Comparison of ENCODE assay signal across 27 cellular contexts in genomic region chr7:86837235-86837634, GRCh38.
DNase-seq lines count a peak whose midpoint lies in the region; ATAC-seq, FAIRE-seq and TF ChIP-seq lines count a peak whose summit lies in the region.
"Had no signal": no experiment of that assay in that cellular context is flagged by ENCODE, and none has a peak within 500 bp of the region (broad histone marks: within the 10 kb centered on the region; RNA-seq: fewer than 3 reads in every experiment).

No MANE protein-coding gene starts in this region.

- H4K20me1 ChIP-seq in SK-N-SH (ENCODE audit: insufficient read depth) (no peaks in the 10 kb centered on the region), K562 (replicated peaks; ENCODE audit: control insufficient read depth, insufficient read depth, low read length) (no peaks in the 10 kb centered on the region)
- H4K20me1 ChIP-seq: BLaER1 treated with 17β-estradiol and CSF1 and Interleukin-3, amounts not matched to agents 10 nM and 100 nM had no signal

- H3K79me2 ChIP-seq in SK-N-SH (ENCODE audit: insufficient read depth) = no peaks in the 10 kb centered on the region
- H3K79me2 ChIP-seq in K562 (ENCODE audit: control insufficient read depth, insufficient read depth, low read length) = no peaks in the 10 kb centered on the region

- no peak overlapping the region for H3K27ac ChIP-seq in SK-N-SH (ENCODE audit: low read depth in 2 of 2, low read length in 1 of 2)
- H3K27ac ChIP-seq in K562 (ENCODE audit: extremely low read depth, low read depth, low read length) = no peak overlapping the region
- no peak overlapping the region for H3K27ac ChIP-seq in aorta (ENCODE audit: low read depth in 1 of 2, low read length in 2 of 2)
- H3K27ac ChIP-seq: 22Rv1; A549; BLaER1 treated with 17β-estradiol and CSF1 and Interleukin-3, amounts not matched to agents 10 nM and 100 nM had no signal

- no peak overlapping the region for H2AFZ ChIP-seq in SK-N-SH (ENCODE audit: low read depth)
- no peak overlapping the region for H2AFZ ChIP-seq in K562 (ENCODE audit: low read depth, low read length)

- H3K27ac Mint-ChIP-seq in stimulated activated memory B cell treated with anti-CD40 and anti-IgM and Interleukin-4, amounts not matched to agents 10 μg/mL and 1 μg/mL and 100 μg/mL, for 72 hours = no peak overlapping the region
- H3K27ac Mint-ChIP-seq: B cell; CD14-positive monocyte; CD4-positive, alpha-beta memory T cell; CD4-positive, CD25-positive, alpha-beta regulatory T cell; CD8-positive, alpha-beta memory T cell had no signal

- CTCF ChIA-PET in SK-N-SH (lab: Yijun Ruan, JAX) = no interaction called here
- CTCF ChIA-PET in K562 (lab: Yijun Ruan, JAX; ENCODE audit: low intra/inter-chr PET ratio) = no interaction called here

- no peak for DNase-seq in SK-N-SH
- no peak for DNase-seq in K562 (ENCODE audit: extremely low read depth in 1 of 4, low spot score in 3 of 4)
- no peak for DNase-seq in aorta
- DNase-seq in NCI-H2196 (lab: John Stamatoyannopoulos, UW; ENCODE audit: unreplicated experiment) = no peak
- no peak for DNase-seq in T-helper 9 cell
- DNase-seq: AML-193; CD4-positive, alpha-beta memory T cell; CD4-positive, CD25-positive, alpha-beta regulatory T cell; CD8-positive, alpha-beta memory T cell; COR-L47; DMS 273 treated with DMSO at 0.1 percent for 48 hours; DMS153; DMS79; DND-41; EL; GDM1 had no signal

- no peak for FAIRE-seq in K562 (lab: Jason Lieb, UNC)
- FAIRE-seq: A549, GM12878, GM12892, GM18507 had no signal

- in situ Hi-C loops in K562 (cut with MboI) = no loop called here

- no peaks in the 10 kb centered on the region for H3K9me2 ChIP-seq in SK-N-SH

- H3K27me3 Mint-ChIP-seq in stimulated activated memory B cell treated with anti-CD40 and anti-IgM and Interleukin-4, amounts not matched to agents 10 μg/mL and 1 μg/mL and 100 μg/mL, for 72 hours = no peaks in the 10 kb centered on the region
- H3K27me3 Mint-ChIP-seq: B cell; CD4-positive, CD25-positive, alpha-beta regulatory T cell; CD8-positive, alpha-beta memory T cell had no signal

- H3K9me1 ChIP-seq in K562 (ENCODE audit: control insufficient read depth, insufficient read depth, low read length) = no peaks in the 10 kb centered on the region

- H3K4me1 Mint-ChIP-seq in stimulated activated memory B cell treated with anti-CD40 and anti-IgM and Interleukin-4, amounts not matched to agents 10 μg/mL and 1 μg/mL and 100 μg/mL, for 72 hours = no peaks in the 10 kb centered on the region
- H3K4me1 Mint-ChIP-seq: B cell; CD14-positive monocyte; CD4-positive, alpha-beta memory T cell; CD4-positive, CD25-positive, alpha-beta regulatory T cell; CD8-positive, alpha-beta memory T cell had no signal

- H3K4me3 Mint-ChIP-seq in stimulated activated memory B cell treated with anti-CD40 and anti-IgM and Interleukin-4, amounts not matched to agents 10 μg/mL and 1 μg/mL and 100 μg/mL, for 72 hours = no peak overlapping the region
- H3K4me3 Mint-ChIP-seq: B cell; CD14-positive monocyte; CD4-positive, alpha-beta memory T cell; CD4-positive, CD25-positive, alpha-beta regulatory T cell; CD8-positive, alpha-beta memory T cell had no signal

- H3K4me2 ChIP-seq in SK-N-SH (no peak overlapping the region), K562 (ENCODE audit: insufficient read depth, low read length) (no peak overlapping the region)
- H3K4me2 ChIP-seq: A549; BLaER1 treated with 17β-estradiol and CSF1 and Interleukin-3, amounts not matched to agents 10 nM and 100 nM had no signal

- H3K9ac ChIP-seq in SK-N-SH (no peak overlapping the region), K562 (ENCODE audit: insufficient read depth in 1 of 2, low read depth in 2 of 2, low read length in 2 of 2) (no peak overlapping the region)
- H3K9ac ChIP-seq: BLaER1 treated with 17β-estradiol and CSF1 and Interleukin-3, amounts not matched to agents 10 nM and 100 nM had no signal

- TF ChIP-seq EP300 in SK-N-SH (IDR thresholded peaks at IDR 0.05; ENCODE audit: borderline replicate concordance in 1 of 2, low read depth in 1 of 2, low read length in 1 of 2) (no peak), K562 (IDR thresholded peaks at IDR 0.05; ENCODE audit: low read length) (no peak)

- H3K27me3 ChIP-seq in SK-N-SH (ENCODE audit: insufficient read depth) (no peaks in the 10 kb centered on the region), K562 (ENCODE audit: control insufficient read depth in 2 of 2, insufficient read depth in 2 of 2, low read length in 2 of 2) (no peaks in the 10 kb centered on the region; a peak in 1 of 5 replicates), aorta (ENCODE audit: control insufficient read depth in 1 of 2, insufficient read depth in 2 of 2, low read length in 1 of 2) (no peaks in the 10 kb centered on the region)
- H3K27me3 ChIP-seq: BLaER1 treated with 17β-estradiol and CSF1 and Interleukin-3, amounts not matched to agents 10 nM and 100 nM had no signal

- BruUV-seq in K562 (replicated peaks; lab: Mats Ljungman, UMichigan) = no TSS peak

- no peaks in the 10 kb centered on the region for H3K36me3 Mint-ChIP-seq in stimulated activated memory B cell treated with anti-CD40 and anti-IgM and Interleukin-4, amounts not matched to agents 10 μg/mL and 1 μg/mL and 100 μg/mL, for 72 hours
- H3K36me3 Mint-ChIP-seq: CD14-positive monocyte; CD4-positive, alpha-beta memory T cell; CD4-positive, CD25-positive, alpha-beta regulatory T cell had no signal

- H3K4me1 ChIP-seq in SK-N-SH (ENCODE audit: control insufficient read depth in 1 of 2, insufficient read depth in 2 of 2, low read depth in 1 of 2, low read length in 1 of 2) (no peaks in the 10 kb centered on the region), K562 (replicated peaks in 1 of 2; ENCODE audit: control insufficient read depth in 2 of 2, insufficient read depth in 2 of 2, low read length in 2 of 2) (no peaks in the 10 kb centered on the region), aorta (ENCODE audit: control insufficient read depth in 1 of 2, insufficient read depth in 2 of 2, low read length in 2 of 2) (no peaks in the 10 kb centered on the region)
- H3K4me1 ChIP-seq: A549; BLaER1 treated with 17β-estradiol and CSF1 and Interleukin-3, amounts not matched to agents 10 nM and 100 nM had no signal

- POLR2A ChIA-PET in SK-N-SH (lab: Yijun Ruan, JAX) (no interaction called here), K562 (lab: Yijun Ruan, JAX) (no interaction called here)

- no peaks in the 10 kb centered on the region for H3K9me3 ChIP-seq in SK-N-SH
- no peaks in the 10 kb centered on the region for H3K9me3 ChIP-seq in K562 (replicated peaks; ENCODE audit: control insufficient read depth, insufficient read depth, low read depth, low read length)
- no peaks in the 10 kb centered on the region for H3K9me3 ChIP-seq in aorta (ENCODE audit: control insufficient read depth, low read length)
- H3K9me3 ChIP-seq: A549; BLaER1 treated with 17β-estradiol and CSF1 and Interleukin-3, amounts not matched to agents 10 nM and 100 nM had no signal

- no peak for TF ChIP-seq POLR2A in K562 (conservative IDR thresholded peaks at IDR 0.05)

- no peaks in the 10 kb centered on the region for H3K36me3 ChIP-seq in SK-N-SH (replicated peaks in 1 of 2; ENCODE audit: control insufficient read depth in 1 of 2, insufficient read depth in 2 of 2, low read length in 1 of 2)
- no peaks in the 10 kb centered on the region for H3K36me3 ChIP-seq in K562 (ENCODE audit: control insufficient read depth, insufficient read depth, low read length)
- no peaks in the 10 kb centered on the region for H3K36me3 ChIP-seq in aorta (ENCODE audit: control insufficient read depth in 1 of 2, insufficient read depth in 2 of 2, low read length in 1 of 2)
- H3K36me3 ChIP-seq: BLaER1 treated with 17β-estradiol and CSF1 and Interleukin-3, amounts not matched to agents 10 nM and 100 nM had no signal

- no peak for TF ChIP-seq RAD21 in SK-N-SH (IDR thresholded peaks at IDR 0.05; ENCODE audit: low read length)
- no peak for TF ChIP-seq RAD21 in K562 (CRISPR knock-in tag; conservative IDR thresholded peaks at IDR 0.05 in 1 of 2, IDR thresholded peaks at IDR 0.05 in 1 of 2)

- no peaks in the 10 kb centered on the region for H3K9me3 Mint-ChIP-seq in stimulated activated memory B cell treated with anti-CD40 and anti-IgM and Interleukin-4, amounts not matched to agents 10 μg/mL and 1 μg/mL and 100 μg/mL, for 72 hours
- H3K9me3 Mint-ChIP-seq: CD4-positive, alpha-beta memory T cell; CD8-positive, alpha-beta memory T cell had no signal

- TF ChIP-seq CTCF in SK-N-SH (IDR thresholded peaks at IDR 0.05) = no peak
- TF ChIP-seq CTCF in K562 (IDR thresholded peaks at IDR 0.05 in 2 of 3, conservative IDR thresholded peaks at IDR 0.05 in 1 of 3; ENCODE audit: insufficient read depth in 2 of 3, low read depth in 1 of 3, low read length in 3 of 3) = no peak

- H3K4me3 ChIP-seq in SK-N-SH (ENCODE audit: low read depth in 2 of 2, low read length in 1 of 2) (no peak overlapping the region), K562 (no peak overlapping the region), aorta (ENCODE audit: low read length in 2 of 2) (no peak overlapping the region)
- H3K4me3 ChIP-seq: A549; BLaER1 treated with 17β-estradiol and CSF1 and Interleukin-3, amounts not matched to agents 10 nM and 100 nM; GM12878 had no signal

- ATAC-seq in SK-N-SH treated with all-trans-retinoic acid at 6 μM for 48 hours (0 out of 3 replicates have a peak, but pooled peaks have one; percentile 22), K562 (peak; percentile 34; the same call in 1 of the 3 replicates), aorta (ENCODE audit: low FRiP score) (peak; percentile 19), esophagus mucosa (no peak)
- ATAC-seq in stimulated activated memory B cell treated with anti-CD40 and anti-IgM and Interleukin-4, amounts not matched to agents 10 μg/mL and 1 μg/mL and 100 μg/mL, for 72 hours = peak; percentile 25
- ATAC-seq: A549, GM12878 had no signal

- 61% methylated on average over 3 of the region's 3 CpGs for WGBS in SK-N-SH (ENCODE audit: low lambda C conversion rate)
- 0% methylated on average over 3 of the region's 3 CpGs for WGBS in K562 (ENCODE audit: insufficient coverage, low coverage, missing lambda C conversion rate)
- WGBS in aorta, 2 donors = 50 to 53% methylated on average over 3 of the region's 3 CpGs

- intact Hi-C loops in K562 (cut with micrococcal nuclease) = no loop called here
- intact Hi-C loops in aorta (cut with DNase I) = no loop called here

- H3F3A ChIP-seq in SK-N-SH (replicated peaks; ENCODE audit: insufficient read depth) = no peaks in the 10 kb centered on the region

TF ChIP-seq in SK-N-SH, 30 proteins besides CTCF, POLR2A, EP300 and RAD21 (continues in another document):
- no peak for TF ChIP-seq TAF1 (IDR thresholded peaks at IDR 0.05; ENCODE audit: borderline replicate concordance, low read depth, low read length)
- no peak for TF ChIP-seq ELF1 (IDR thresholded peaks at IDR 0.05)
- TF ChIP-seq TCF12 (IDR thresholded peaks at IDR 0.05) = no peak
- no peak for TF ChIP-seq POLR2AphosphoS5 (IDR thresholded peaks at IDR 0.05; ENCODE audit: low read depth, low read length)
